In genomic region chrX:118347131-118347530, GRCh38 we compare ENCODE assay signal across 8 cellular contexts. TPM values are rescaled to one million over a fixed set of nuclear protein-coding genes. Genes with fewer than 3 reads are reported as not detected.
DNase-seq lines count a peak whose midpoint lies in the region; ATAC-seq and TF ChIP-seq lines count a peak whose summit lies in the region.

No MANE protein-coding gene starts in this region.

- H3K4me3 ChIP-seq in Panc1 (ENCODE audit: low read depth in 2 of 2, low read length in 2 of 2) = peak overlapping the region; percentile 94 to 99
- peak overlapping the region; percentile 43 to 84 (median 71) for H3K4me3 ChIP-seq in dorsolateral prefrontal cortex

- H3K27me3 ChIP-seq in Panc1 (ENCODE audit: control insufficient read depth, insufficient read depth, low read length) (no peaks in the 10 kb centered on the region), dorsolateral prefrontal cortex (peaks cover 0 to 24% (median 0%) of the 10 kb centered on the region in 45 donors)

- ATAC-seq in Panc1 (no peak), naive B cell (ENCODE audit: low read depth in 2 of 2) (no peak), HG02763 (IDR thresholded peaks at IDR 0.05; ENCODE audit: unreplicated experiment) (no peak), GM18519 (IDR thresholded peaks at IDR 0.05; ENCODE audit: low FRiP score, unreplicated experiment) (no peak)

- peaks cover 0 to 8% of the 10 kb centered on the region in 2 donors for H3K36me3 Mint-ChIP-seq in naive B cell

- H3K9me3 ChIP-seq in Panc1 (ENCODE audit: control insufficient read depth, insufficient read depth, low read depth, low read length) = no peaks in the 10 kb centered on the region

- H3K4me3 Mint-ChIP-seq in naive B cell = peak overlapping the region; percentile 96 to 100 (median 99)

- no peaks in the 10 kb centered on the region for H3K36me3 ChIP-seq in Panc1 (ENCODE audit: control insufficient read depth, insufficient read depth, low read length)

- TF ChIP-seq CTCF in Panc1 (IDR thresholded peaks at IDR 0.05) (no peak), dorsolateral prefrontal cortex (IDR thresholded peaks at IDR 0.05 in 54 of 56, conservative IDR thresholded peaks at IDR 0.05 in 2 of 56; ENCODE audit: low read depth in 1 of 56, partially characterized antibody in 56 of 56) (no peak)

- no TSS peak for BruUV-seq in Panc1 (replicated peaks; lab: Mats Ljungman, UMichigan)

- H3K4me1 ChIP-seq in Panc1 (ENCODE audit: control insufficient read depth, insufficient read depth, low read length) = peaks cover 32% of the 10 kb centered on the region

- H3K27me3 Mint-ChIP-seq in naive B cell = no peaks in the 10 kb centered on the region

- POLR2A ChIA-PET in Panc1 (lab: Charles Lee) = no interaction called here

- H3K27ac ChIP-seq in Panc1 (ENCODE audit: low read length) (peak overlapping the region; percentile 94), dorsolateral prefrontal cortex (peak overlapping the region in 21 of 59 donors; percentile 84 to 95 (median 89))

- in situ Hi-C loops in Panc1 (cut with HindIII; ENCODE audit: low pct_unique_long_range_greater_than_20kb, low sequenced_read_pairs) = no loop called here

- DNase-seq in SIG-M5 treated with dmso at 0.1 percent for 504 hours (lab: John Stamatoyannopoulos, UW; ENCODE audit: unreplicated experiment) = peak; percentile 32
- DNase-seq in SIG-M5 (lab: John Stamatoyannopoulos, UW) = no peak
- no peak for DNase-seq in Panc1 (ENCODE audit: low read depth, low spot score)
- DNase-seq in dorsolateral prefrontal cortex = no peak
- no peak for DNase-seq in naive B cell
- DNase-seq in DMS114 treated with DMSO at 0.1 percent for 48 hours (lab: John Stamatoyannopoulos, UW; ENCODE audit: unreplicated experiment) = no peak

- intact Hi-C loops in Panc1 (cut with micrococcal nuclease; ENCODE audit: unreplicated experiment) = no loop called here
- intact Hi-C loops in dorsolateral prefrontal cortex (cut with DNase I) = loop anchor here (5.0 to 10.0 kb wide), 3 partner anchors 75 to 658 kb away; no protein-coding TSS in a partner anchor

- CTCF ChIA-PET in Panc1 (lab: Charles Lee) = no interaction called here

- H3K9me3 Mint-ChIP-seq in naive B cell = no peaks in the 10 kb centered on the region

- H3K27ac Mint-ChIP-seq in naive B cell = peak overlapping the region in 5 of 6 donors; percentile 30 to 99 (median 98)

- peaks cover 23 to 31% (median 26%) of the 10 kb centered on the region in 3 donors for H3K4me1 Mint-ChIP-seq in naive B cell

RNA-seq across cellular contexts. Expression of gene WDR44, which starts 1.2 kb away (rescaled TPM):
- total RNA-seq in Panc1 (2021; ENCODE audit: unreplicated experiment) = 22.3 TPM
- 12.2 TPM for polyA plus RNA-seq in Panc1 (2012; ENCODE audit: insufficient read length)
- total RNA-seq in dorsolateral prefrontal cortex = 10 to 100 TPM; 16.4 to 29.6 (median 23.3) TPM
- polyA plus RNA-seq in naive B cell (ENCODE audit: low read depth in 6 of 6) = 1 to 10 TPM; 4.4 to 10.0 (median 6.5) TPM
